In the genomic region with DNA sequence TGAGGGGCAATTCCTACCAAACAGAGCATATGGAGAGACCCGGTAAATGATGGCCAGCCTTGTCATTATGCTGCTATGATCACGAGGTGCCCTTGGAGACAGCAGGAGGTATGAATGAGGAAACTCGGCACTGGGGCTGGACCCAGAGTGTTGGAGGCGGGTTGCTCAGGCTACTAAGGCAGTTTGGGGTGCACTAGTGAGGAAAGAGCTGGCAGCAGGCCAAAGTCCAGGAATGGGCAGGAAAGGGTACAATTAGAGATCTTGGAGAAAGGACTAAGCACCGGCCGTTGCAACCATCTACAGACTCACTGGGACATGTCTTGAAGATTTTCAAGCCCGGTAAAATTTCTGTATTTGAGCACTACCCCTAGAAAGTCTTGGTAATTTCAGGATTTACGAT, we compare ENCODE assay signal across 1 cellular context.
TF ChIP-seq lines count a peak whose summit lies in the region.

No MANE protein-coding gene starts in this region.

TF ChIP-seq in K562, 482 proteins besides CTCF, POLR2A, EP300 and RAD21:
- TF ChIP-seq NFIX (CRISPR knock-in tag; IDR thresholded peaks at IDR 0.05; ENCODE audit: low read depth), result peak; percentile 4; the same call in 1 of the 2 replicates
- TF ChIP-seq GABPB2 (CRISPR knock-in tag; conservative IDR thresholded peaks at IDR 0.05), result no peak
- TF ChIP-seq NFIC (IDR thresholded peaks at IDR 0.05), result peak; percentile 73
